Comparison of ENCODE assay signal across 1 cellular context in the genomic region with DNA sequence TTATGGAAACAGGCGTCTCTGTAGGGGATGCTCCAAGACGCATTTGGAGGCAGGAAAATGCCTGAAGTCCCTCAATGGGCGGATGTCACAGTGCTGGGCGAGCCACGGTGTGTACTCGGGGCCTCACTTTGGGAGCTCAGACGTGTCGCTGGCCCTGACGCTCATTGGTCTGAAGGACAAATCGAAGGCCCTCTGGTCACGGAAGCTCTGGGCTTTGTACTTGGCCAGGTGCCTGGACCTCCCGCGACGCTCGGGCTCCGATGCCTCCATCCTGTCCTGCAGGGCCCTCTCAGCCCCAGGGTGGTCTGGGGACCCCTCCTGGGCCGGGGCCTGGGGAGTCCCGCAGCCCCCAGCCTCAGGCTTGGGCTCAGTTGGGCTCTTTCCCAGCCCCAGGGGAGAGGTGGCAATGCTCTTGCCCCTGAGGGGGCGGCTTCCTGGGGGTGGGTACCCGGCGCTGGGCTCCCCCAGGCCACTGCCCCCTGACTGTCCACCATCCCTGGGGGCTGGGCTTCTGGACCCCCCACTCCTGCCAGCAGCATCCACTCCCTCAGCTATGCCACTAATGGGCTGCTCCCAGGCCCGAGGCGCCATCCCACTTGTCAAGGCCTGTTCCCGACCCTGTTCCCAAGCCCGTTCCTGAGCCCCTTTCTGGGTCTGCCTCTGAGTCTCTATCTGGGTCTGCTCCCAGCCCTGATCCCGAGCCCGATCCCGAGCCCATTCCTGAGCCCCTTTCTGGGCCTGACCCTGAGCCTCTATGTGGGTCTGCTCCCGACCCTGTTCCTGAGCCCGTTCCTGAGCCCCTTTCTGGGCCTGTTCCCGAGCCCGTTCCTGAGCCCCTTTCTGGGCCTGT.
TF ChIP-seq lines count a peak whose summit lies in the region.

No MANE protein-coding gene starts in this region.

TF ChIP-seq in H1, 55 proteins besides CTCF, POLR2A, EP300 and RAD21:
- TF ChIP-seq TEAD4 (IDR thresholded peaks at IDR 0.05; ENCODE audit: low read depth, low read length) (no peak), ASH2L (IDR thresholded peaks at IDR 0.05; ENCODE audit: low read length) (no peak), YY1 (IDR thresholded peaks at IDR 0.05; ENCODE audit: low read depth, low read length) (no peak), TBP (IDR thresholded peaks at IDR 0.05; ENCODE audit: low read depth, low read length) (no peak), SP4 (IDR thresholded peaks at IDR 0.05; ENCODE audit: low read length) (no peak), NRF1 (IDR thresholded peaks at IDR 0.05; ENCODE audit: low read depth, low read length) (no peak)
